ENCODE assay signal across 2 cellular contexts in the genomic region with DNA sequence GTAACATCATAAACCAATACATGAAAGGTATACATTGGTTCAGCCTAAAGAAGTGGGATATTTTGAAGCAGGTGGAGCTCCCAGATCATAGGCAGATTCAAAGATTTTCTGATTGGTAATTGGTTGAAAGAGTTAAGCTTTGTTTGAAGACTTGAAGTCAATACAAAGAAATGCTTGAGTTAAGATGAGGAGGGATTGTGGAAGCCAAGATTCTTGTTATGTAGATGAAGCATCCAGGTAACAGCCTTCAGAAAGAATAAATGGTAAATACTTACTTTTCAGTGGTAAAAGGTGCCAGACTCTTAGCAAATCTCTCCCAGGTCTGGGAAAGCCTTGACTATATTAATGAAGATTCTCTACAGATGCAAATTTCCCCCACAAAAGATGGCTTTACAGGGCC.
A peak's percentile ranks its signal among the peaks of the same experiment; 100 is the strongest.
TF ChIP-seq lines count a peak whose summit lies in the region.

No MANE protein-coding gene starts in this region.

TF ChIP-seq in GM23338, 12 proteins besides CTCF, POLR2A, EP300 and RAD21:
- TF ChIP-seq, protein P1, sequence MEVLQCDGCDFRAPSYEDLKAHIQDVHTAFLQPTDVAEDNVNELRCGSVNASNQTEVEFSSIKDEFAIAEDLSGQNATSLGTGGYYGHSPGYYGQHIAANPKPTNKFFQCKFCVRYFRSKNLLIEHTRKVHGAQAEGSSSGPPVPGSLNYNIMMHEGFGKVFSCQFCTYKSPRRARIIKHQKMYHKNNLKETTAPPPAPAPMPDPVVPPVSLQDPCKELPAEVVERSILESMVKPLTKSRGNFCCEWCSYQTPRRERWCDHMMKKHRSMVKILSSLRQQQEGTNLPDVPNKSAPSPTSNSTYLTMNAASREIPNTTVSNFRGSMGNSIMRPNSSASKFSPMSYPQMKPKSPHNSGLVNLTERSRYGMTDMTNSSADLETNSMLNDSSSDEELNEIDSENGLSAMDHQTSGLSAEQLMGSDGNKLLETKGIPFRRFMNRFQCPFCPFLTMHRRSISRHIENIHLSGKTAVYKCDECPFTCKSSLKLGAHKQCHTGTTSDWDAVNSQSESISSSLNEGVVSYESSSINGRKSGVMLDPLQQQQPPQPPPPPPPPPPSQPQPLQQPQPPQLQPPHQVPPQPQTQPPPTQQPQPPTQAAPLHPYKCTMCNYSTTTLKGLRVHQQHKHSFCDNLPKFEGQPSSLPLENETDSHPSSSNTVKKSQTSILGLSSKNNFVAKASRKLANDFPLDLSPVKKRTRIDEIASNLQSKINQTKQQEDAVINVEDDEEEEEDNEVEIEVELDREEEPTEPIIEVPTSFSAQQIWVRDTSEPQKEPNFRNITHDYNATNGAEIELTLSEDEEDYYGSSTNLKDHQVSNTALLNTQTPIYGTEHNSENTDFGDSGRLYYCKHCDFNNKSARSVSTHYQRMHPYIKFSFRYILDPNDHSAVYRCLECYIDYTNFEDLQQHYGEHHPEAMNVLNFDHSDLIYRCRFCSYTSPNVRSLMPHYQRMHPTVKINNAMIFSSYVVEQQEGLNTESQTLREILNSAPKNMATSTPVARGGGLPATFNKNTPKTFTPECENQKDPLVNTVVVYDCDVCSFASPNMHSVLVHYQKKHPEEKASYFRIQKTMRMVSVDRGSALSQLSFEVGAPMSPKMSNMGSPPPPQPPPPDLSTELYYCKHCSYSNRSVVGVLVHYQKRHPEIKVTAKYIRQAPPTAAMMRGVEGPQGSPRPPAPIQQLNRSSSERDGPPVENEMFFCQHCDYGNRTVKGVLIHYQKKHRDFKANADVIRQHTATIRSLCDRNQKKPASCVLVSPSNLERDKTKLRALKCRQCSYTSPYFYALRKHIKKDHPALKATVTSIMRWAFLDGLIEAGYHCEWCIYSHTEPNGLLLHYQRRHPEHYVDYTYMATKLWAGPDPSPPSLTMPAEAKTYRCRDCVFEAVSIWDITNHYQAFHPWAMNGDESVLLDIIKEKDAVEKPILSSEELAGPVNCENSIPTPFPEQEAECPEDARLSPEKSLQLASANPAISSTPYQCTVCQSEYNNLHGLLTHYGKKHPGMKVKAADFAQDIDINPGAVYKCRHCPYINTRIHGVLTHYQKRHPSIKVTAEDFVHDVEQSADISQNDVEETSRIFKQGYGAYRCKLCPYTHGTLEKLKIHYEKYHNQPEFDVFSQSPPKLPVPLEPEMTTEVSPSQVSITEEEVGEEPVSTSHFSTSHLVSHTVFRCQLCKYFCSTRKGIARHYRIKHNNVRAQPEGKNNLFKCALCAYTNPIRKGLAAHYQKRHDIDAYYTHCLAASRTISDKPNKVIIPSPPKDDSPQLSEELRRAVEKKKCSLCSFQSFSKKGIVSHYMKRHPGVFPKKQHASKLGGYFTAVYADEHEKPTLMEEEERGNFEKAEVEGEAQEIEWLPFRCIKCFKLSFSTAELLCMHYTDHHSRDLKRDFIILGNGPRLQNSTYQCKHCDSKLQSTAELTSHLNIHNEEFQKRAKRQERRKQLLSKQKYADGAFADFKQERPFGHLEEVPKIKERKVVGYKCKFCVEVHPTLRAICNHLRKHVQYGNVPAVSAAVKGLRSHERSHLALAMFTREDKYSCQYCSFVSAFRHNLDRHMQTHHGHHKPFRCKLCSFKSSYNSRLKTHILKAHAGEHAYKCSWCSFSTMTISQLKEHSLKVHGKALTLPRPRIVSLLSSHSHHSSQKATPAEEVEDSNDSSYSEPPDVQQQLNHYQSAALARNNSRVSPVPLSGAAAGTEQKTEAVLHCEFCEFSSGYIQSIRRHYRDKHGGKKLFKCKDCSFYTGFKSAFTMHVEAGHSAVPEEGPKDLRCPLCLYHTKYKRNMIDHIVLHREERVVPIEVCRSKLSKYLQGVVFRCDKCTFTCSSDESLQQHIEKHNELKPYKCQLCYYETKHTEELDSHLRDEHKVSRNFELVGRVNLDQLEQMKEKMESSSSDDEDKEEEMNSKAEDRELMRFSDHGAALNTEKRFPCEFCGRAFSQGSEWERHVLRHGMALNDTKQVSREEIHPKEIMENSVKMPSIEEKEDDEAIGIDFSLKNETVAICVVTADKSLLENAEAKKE (CRISPR knock-in tag; IDR thresholded peaks at IDR 0.05), result peak; percentile 4; the same call in 1 of the 2 replicates
- no peak for TF ChIP-seq ETS1 (IDR thresholded peaks at IDR 0.05)
TF ChIP-seq in GM23338: peak in this region for 1.

TF ChIP-seq in H1, 55 proteins besides CTCF, POLR2A, EP300 and RAD21:
- TF ChIP-seq KDM5A (IDR thresholded peaks at IDR 0.05; ENCODE audit: low read length) (no peak), GTF2F1 (IDR thresholded peaks at IDR 0.05; ENCODE audit: borderline replicate concordance, low read depth, low read length) (no peak), SIN3A (conservative IDR thresholded peaks at IDR 0.05 in 1 of 2, IDR thresholded peaks at IDR 0.05 in 1 of 2; ENCODE audit: low read depth in 1 of 2, low read length in 2 of 2) (no peak)
TF ChIP-seq in H1: peak in this region for 0.
